In genomic region chr9:113570106-113570505, GRCh38 we compare ENCODE assay signal across 1 cellular context.
TF ChIP-seq lines count a peak whose summit lies in the region.

No MANE protein-coding gene starts in this region.

TF ChIP-seq in IMR-90, 13 proteins besides CTCF, POLR2A, EP300 and RAD21:
- no peak for TF ChIP-seq RCOR1 (IDR thresholded peaks at IDR 0.05; ENCODE audit: insufficient replicate concordance, low read length)
- no peak for TF ChIP-seq MAZ (IDR thresholded peaks at IDR 0.05; ENCODE audit: borderline replicate concordance, low read depth, low read length)
- no peak for TF ChIP-seq NFE2L2 (IDR thresholded peaks at IDR 0.05; ENCODE audit: low read depth, low read length)
- TF ChIP-seq SMC3 (IDR thresholded peaks at IDR 0.05; ENCODE audit: low read depth, low read length), result no peak
- no peak for TF ChIP-seq RFX5 (IDR thresholded peaks at IDR 0.05; ENCODE audit: low read depth, low read length)
